ENCODE assay signal across 8 cellular contexts in the genomic region with DNA sequence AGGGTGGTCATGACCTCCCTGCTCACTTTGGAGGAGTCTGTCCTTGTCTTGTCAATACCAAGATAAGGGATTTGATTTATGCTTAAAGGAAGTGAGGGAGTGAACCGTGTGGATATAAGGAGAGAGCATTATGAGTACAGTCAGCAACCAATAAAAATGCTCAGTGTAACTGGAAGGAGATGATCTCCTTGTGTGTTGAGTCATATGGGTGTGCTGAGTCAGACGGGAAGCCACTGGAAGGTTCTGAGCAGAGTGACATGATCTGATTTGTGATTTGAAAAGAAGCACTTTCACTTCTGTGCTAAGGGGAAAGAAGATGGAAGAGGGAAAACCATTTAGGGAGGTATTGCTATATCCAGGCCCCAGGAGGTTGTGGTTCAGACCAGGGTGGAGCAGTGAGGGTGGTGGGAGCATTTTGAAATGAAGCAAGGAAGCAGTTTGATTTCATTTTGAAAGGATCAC. TPM values are rescaled to one million over a fixed set of nuclear protein-coding genes. Genes with fewer than 3 reads are reported as not detected.
DNase-seq lines count a peak whose midpoint lies in the region; ATAC-seq, FAIRE-seq and TF ChIP-seq lines count a peak whose summit lies in the region.

No MANE protein-coding gene starts in this region.

- TF ChIP-seq CTCF in GM20000 (IDR thresholded peaks at IDR 0.05; ENCODE audit: extremely low read depth, missing control alignments), result no peak
- no peak for TF ChIP-seq CTCF in K562 (IDR thresholded peaks at IDR 0.05 in 2 of 3, conservative IDR thresholded peaks at IDR 0.05 in 1 of 3; ENCODE audit: insufficient read depth in 2 of 3, low read depth in 1 of 3, low read length in 3 of 3)
- TF ChIP-seq CTCF in transverse colon (IDR thresholded peaks at IDR 0.05), result no peak

- peaks cover 18% of the 10 kb centered on the region for H3K4me1 ChIP-seq in ACC112 (ENCODE audit: control insufficient read depth, insufficient read depth, low read length, unreplicated experiment)
- peaks cover 16 to 20% of the 10 kb centered on the region in 2 experiments; a peak in 4 of 5 replicates for H3K4me1 ChIP-seq in K562 (replicated peaks in 1 of 2; ENCODE audit: control insufficient read depth in 2 of 2, insufficient read depth in 2 of 2, low read length in 2 of 2)
- no peaks in the 10 kb centered on the region for H3K4me1 ChIP-seq in mesendoderm (ENCODE audit: control insufficient read depth, low read depth, low read length)
- H3K4me1 ChIP-seq in transverse colon, result peaks cover 13 to 49% (median 34%) of the 10 kb centered on the region in 4 donors

- H3K9ac ChIP-seq in K562 (ENCODE audit: insufficient read depth in 1 of 2, low read depth in 2 of 2, low read length in 2 of 2), result peak overlapping the region; percentile 16 to 48; a peak in 3 of 4 replicates
- H3K9ac ChIP-seq in mesendoderm (ENCODE audit: low read length), result no peak overlapping the region

- POLR2A ChIA-PET in K562 (lab: Yijun Ruan, JAX), result no interaction called here

- in situ Hi-C loops in K562 (cut with MboI) (no loop called here), transverse colon (cut with MboI; ENCODE audit: low pct_ligation_motif_present in 1 of 4, low pct_unique_long_range_greater_than_20kb in 1 of 4, low sequenced_read_pairs in 3 of 4) (no loop called here)

- peak; percentile 43 for DNase-seq in GM20000 (ENCODE audit: low spot score)
- peak; percentile 99 for DNase-seq in RKO (ENCODE audit: low spot score)
- DNase-seq in K562 (ENCODE audit: extremely low read depth in 1 of 4, low spot score in 3 of 4), result peak; percentile 20 to 82 (median 53)
- peak; percentile 26 for DNase-seq in mesendoderm
- peak; percentile 73 for DNase-seq in transverse colon
- DNase-seq in SK-N-DZ (ENCODE audit: low spot score), result no peak
- no peak for DNase-seq in COLO668 (lab: John Stamatoyannopoulos, UW; ENCODE audit: unreplicated experiment)

- H2BK120ac ChIP-seq in mesendoderm (ENCODE audit: low read depth, low read length), result no peak overlapping the region

- no peak overlapping the region for H3K23ac ChIP-seq in mesendoderm (ENCODE audit: low read length)

- no peak overlapping the region for H3K18ac ChIP-seq in mesendoderm (ENCODE audit: low read length)

- ATAC-seq in K562, result peak; percentile 65

- no peak overlapping the region for H4K5ac ChIP-seq in mesendoderm (ENCODE audit: low read length)

- H3K79me1 ChIP-seq in mesendoderm (ENCODE audit: low read length), result peaks cover 6% of the 10 kb centered on the region

- intact Hi-C loops in K562 (cut with micrococcal nuclease), result no loop called here
- intact Hi-C loops in transverse colon (cut with DNase I; ENCODE audit: low total_unique reads), result no loop called here

- CTCF ChIA-PET in K562 (lab: Yijun Ruan, JAX; ENCODE audit: low intra/inter-chr PET ratio), result no interaction called here

- peak overlapping the region; percentile 62 for H3K4me3 ChIP-seq in ACC112 (ENCODE audit: low read depth, low read length)
- H3K4me3 ChIP-seq in K562, result 0 out of 2 replicates have a peak overlapping the region, but pooled peaks have one; percentile 2
- H3K4me3 ChIP-seq in mesendoderm (ENCODE audit: low read length), result no peak overlapping the region
- peak overlapping the region in 1 of 4 donors; percentile 6 for H3K4me3 ChIP-seq in transverse colon

- peak; percentile 91 for FAIRE-seq in K562 (lab: Jason Lieb, UNC)

- TF ChIP-seq RAD21 in K562 (CRISPR knock-in tag; conservative IDR thresholded peaks at IDR 0.05 in 1 of 2, IDR thresholded peaks at IDR 0.05 in 1 of 2), result no peak

- WGBS in K562 (ENCODE audit: insufficient coverage, low coverage, missing lambda C conversion rate), result 0% methylated on average over 2 of the region's 2 CpGs
- WGBS in mesendoderm (ENCODE audit: extremely low coverage, insufficient coverage, low lambda C conversion rate), result no CpG with 5 or more reads among the region's 2 CpGs
- 0 to 3% methylated on average over 2 of the region's 2 CpGs for WGBS in transverse colon (ENCODE audit: low coverage in 1 of 2), 2 donors

- no peaks in the 10 kb centered on the region for H4K20me1 ChIP-seq in K562 (replicated peaks; ENCODE audit: control insufficient read depth, insufficient read depth, low read length)

- BruUV-seq in K562 (replicated peaks; lab: Mats Ljungman, UMichigan), result no TSS peak

- no peaks in the 10 kb centered on the region for H3K9me1 ChIP-seq in K562 (ENCODE audit: control insufficient read depth, insufficient read depth, low read length)

- H3K9me3 ChIP-seq in K562 (replicated peaks; ENCODE audit: control insufficient read depth, insufficient read depth, low read depth, low read length), result no peaks in the 10 kb centered on the region
- H3K9me3 ChIP-seq in transverse colon, result no peaks in the 10 kb centered on the region

- H2BK15ac ChIP-seq in mesendoderm (replicated peaks; ENCODE audit: low read depth), result no peak overlapping the region

- no peak overlapping the region for H3K56ac ChIP-seq in mesendoderm (ENCODE audit: low read length)

- H3K36me3 ChIP-seq in ACC112 (ENCODE audit: insufficient read depth, low read length) (0 out of 2 replicates have a peak, but pooled peaks cover 6% of the 10 kb centered on the region), K562 (ENCODE audit: control insufficient read depth, insufficient read depth, low read length) (peaks cover 14% of the 10 kb centered on the region), mesendoderm (ENCODE audit: control insufficient read depth, insufficient read depth, low read length) (no peaks in the 10 kb centered on the region), transverse colon (no peaks in the 10 kb centered on the region)

- H4K8ac ChIP-seq in mesendoderm (ENCODE audit: low read depth, low read length), result no peak overlapping the region

- TF ChIP-seq EP300 in K562 (IDR thresholded peaks at IDR 0.05; ENCODE audit: low read length) (peak; percentile 75), transverse colon (IDR thresholded peaks at IDR 0.05; ENCODE audit: low read depth) (no peak)

- peak overlapping the region; percentile 81 for H3K27ac ChIP-seq in ACC112 (ENCODE audit: low read depth, low read length)
- peak overlapping the region; percentile 76 for H3K27ac ChIP-seq in K562 (ENCODE audit: extremely low read depth, low read depth, low read length)
- no peak overlapping the region for H3K27ac ChIP-seq in mesendoderm (ENCODE audit: low read depth, low read length)
- peak overlapping the region; percentile 68 to 100 (median 89) for H3K27ac ChIP-seq in transverse colon

- H3K79me2 ChIP-seq in ACC112 (ENCODE audit: control insufficient read depth, insufficient read depth, low read length, unreplicated experiment), result peaks cover 24% of the 10 kb centered on the region
- peaks cover 24% of the 10 kb centered on the region for H3K79me2 ChIP-seq in K562 (ENCODE audit: control insufficient read depth, insufficient read depth, low read length)
- H3K79me2 ChIP-seq in mesendoderm (ENCODE audit: control insufficient read depth, insufficient read depth, low read length), result peaks cover 13% of the 10 kb centered on the region

- H2AK5ac ChIP-seq in mesendoderm (ENCODE audit: low read length), result no peak overlapping the region

- H3K4ac ChIP-seq in mesendoderm (ENCODE audit: low read depth, low read length), result no peak overlapping the region

- TF ChIP-seq POLR2A in K562 (conservative IDR thresholded peaks at IDR 0.05), result no peak; the same call in 1 of the 2 replicates
- peak; percentile 65 for TF ChIP-seq POLR2A in transverse colon (IDR thresholded peaks at IDR 0.05)

- H3K4me2 ChIP-seq in K562 (ENCODE audit: insufficient read depth, low read length), result peak overlapping the region; percentile 71
- no peak overlapping the region for H3K4me2 ChIP-seq in mesendoderm (ENCODE audit: low read length)

- H3K27me3 ChIP-seq in ACC112 (ENCODE audit: insufficient read depth, low read length), result no peaks in the 10 kb centered on the region
- H3K27me3 ChIP-seq in K562 (ENCODE audit: control insufficient read depth in 2 of 2, insufficient read depth in 2 of 2, low read length in 2 of 2), result peaks cover 0 to 3% of the 10 kb centered on the region in 2 experiments; a peak in 2 of 5 replicates
- H3K27me3 ChIP-seq in mesendoderm (ENCODE audit: insufficient read depth, low read length, poor library complexity), result no peaks in the 10 kb centered on the region
- no peaks in the 10 kb centered on the region for H3K27me3 ChIP-seq in transverse colon

- H2AFZ ChIP-seq in ACC112 (ENCODE audit: low read length, unreplicated experiment) (peak overlapping the region; percentile 26), K562 (ENCODE audit: low read depth, low read length) (peak overlapping the region; percentile 76)

- H2BK5ac ChIP-seq in mesendoderm (ENCODE audit: low read length), result no peak overlapping the region

RNA-seq across cellular contexts. Expression of gene BCL10, which starts 2.5 kb away (rescaled TPM):
- 15.5 and 25.6 TPM in 2 replicates for total RNA-seq in K562 (2011; cell fraction: chromatin; rRNA removed; ENCODE audit: low replicate concordance)
- 14.5 and 15.4 TPM in 2 replicates for total RNA-seq in K562 (2011; cell fraction: nucleolus; rRNA removed)
- 19.9 and 25.6 TPM in 2 replicates for total RNA-seq in K562 (2011; cell fraction: nucleoplasm; rRNA removed)
- total RNA-seq in K562 (2014; rRNA removed) (10.0 and 11.1 TPM in 2 replicates), K562 (2014; rRNA removed; fragmentation: Illumina TruSeq; extraction: Trizol) (19.4 and 20.4 TPM in 2 replicates), K562 (2015; rRNA removed; fragmentation: Illumina TruSeq; extraction: Trizol) (16.4 and 18.6 TPM in 2 replicates), K562 (2021) (18.6 and 19.4 TPM in 2 replicates), transverse colon (10 to 100 TPM; 34.2 to 65.5 (median 56.5) TPM)
- polyA plus RNA-seq in K562 (2011; rRNA removed) (6.5 and 8.7 TPM in 2 replicates), K562 (2014; fragmentation: Illumina TruSeq; extraction: Trizol) (11.8 and 14.7 TPM in 2 replicates), K562 (2014; fragmentation: Nextera tagmentation; extraction: Ambion mirVana) (10 to 100 TPM; 10.6 to 12.3 TPM), K562 (2014; rRNA removed) (7.8 and 8.0 TPM in 2 replicates)
- polyA plus RNA-seq in K562 (2011; cell fraction: cytosol; rRNA removed), result 4.9 and 5.4 TPM in 2 replicates
- polyA plus RNA-seq in K562 (2011; cell fraction: nucleus; rRNA removed), result 4.2 and 4.4 TPM in 2 replicates
- polyA plus RNA-seq in K562 (2012), result 8.6 and 11.1 TPM in 2 replicates
- polyA minus RNA-seq in K562 (2011; rRNA and poly(A)+ RNA removed), result 14.0 and 16.5 TPM in 2 replicates
- polyA minus RNA-seq in K562 (2011; cell fraction: cytosol; rRNA and poly(A)+ RNA removed), result 4.9 and 9.2 TPM in 2 replicates
- 19.5 and 31.8 TPM in 2 replicates for polyA minus RNA-seq in K562 (2011; cell fraction: nucleus; rRNA and poly(A)+ RNA removed)
- polyA plus RNA-seq in mesendoderm (2013, experiment 1 of 2), result 11.1 TPM
- polyA plus RNA-seq in mesendoderm (2013, experiment 2 of 2), result 12.0 TPM
- polyA plus RNA-seq in SK-N-DZ (2014; cell fraction: cytosol; rRNA removed), result 5.9 and 8.4 TPM in 2 replicates
- 6.0 and 6.6 TPM in 2 replicates for polyA plus RNA-seq in SK-N-DZ (2014; cell fraction: nucleus; rRNA removed)

RNA-seq across cellular contexts. Expression of gene C1orf52, which starts 19.4 kb away (rescaled TPM):
- 24.3 and 26.2 TPM in 2 replicates for total RNA-seq in K562 (2011; cell fraction: chromatin; rRNA removed; ENCODE audit: low replicate concordance)
- total RNA-seq in K562 (2011; cell fraction: nucleolus; rRNA removed), result 10.3 and 16.3 TPM in 2 replicates
- total RNA-seq in K562 (2011; cell fraction: nucleoplasm; rRNA removed), result 15.6 and 17.2 TPM in 2 replicates
- total RNA-seq in K562 (2014; rRNA removed), result 36.1 and 58.6 TPM in 2 replicates
- total RNA-seq in K562 (2014; rRNA removed; fragmentation: Illumina TruSeq; extraction: Trizol), result 30.1 and 31.6 TPM in 2 replicates
- total RNA-seq in K562 (2015; rRNA removed; fragmentation: Illumina TruSeq; extraction: Trizol), result 33.2 and 34.7 TPM in 2 replicates
- 33.0 and 34.8 TPM in 2 replicates for total RNA-seq in K562 (2021)
- polyA plus RNA-seq in K562 (2011; rRNA removed), result 36.0 and 38.5 TPM in 2 replicates
- polyA plus RNA-seq in K562 (2011; cell fraction: cytosol; rRNA removed), result 22.8 and 39.6 TPM in 2 replicates
- 40.2 and 52.5 TPM in 2 replicates for polyA plus RNA-seq in K562 (2011; cell fraction: nucleus; rRNA removed)
- polyA plus RNA-seq in K562 (2012), result 32.5 and 34.3 TPM in 2 replicates
- polyA plus RNA-seq in K562 (2014; fragmentation: Illumina TruSeq; extraction: Trizol), result 24.7 and 38.7 TPM in 2 replicates
- polyA plus RNA-seq in K562 (2014; fragmentation: Nextera tagmentation; extraction: Ambion mirVana), result 10 to 100 TPM; 17.0 to 22.5 TPM
- polyA plus RNA-seq in K562 (2014; rRNA removed), result 33.5 and 41.7 TPM in 2 replicates
- polyA minus RNA-seq in K562 (2011; rRNA and poly(A)+ RNA removed), result 12.1 and 14.3 TPM in 2 replicates
- 19.7 and 21.9 TPM in 2 replicates for polyA minus RNA-seq in K562 (2011; cell fraction: cytosol; rRNA and poly(A)+ RNA removed)
- 13.2 and 14.4 TPM in 2 replicates for polyA minus RNA-seq in K562 (2011; cell fraction: nucleus; rRNA and poly(A)+ RNA removed)
- polyA plus RNA-seq in mesendoderm (2013, experiment 1 of 2), result 41.1 TPM
- polyA plus RNA-seq in mesendoderm (2013, experiment 2 of 2), result 40.5 TPM
- 10 to 100 TPM in 3 of 4 donors, 1 to 10 TPM in 1; 7.4 to 42.6 (median 14.9) TPM for total RNA-seq in transverse colon
- polyA plus RNA-seq in SK-N-DZ (2014; cell fraction: cytosol; rRNA removed), result 20.2 and 36.2 TPM in 2 replicates
- polyA plus RNA-seq in SK-N-DZ (2014; cell fraction: nucleus; rRNA removed), result 33.1 and 35.7 TPM in 2 replicates

Comparison
In these comparisons a context has a peak if more than half of its experiments do, and no peak if none do; other contexts are left out.
1. DNase-seq: peak in GM20000 (single experiment), RKO (single experiment), K562 (4 of 4), mesendoderm (single experiment) and transverse colon (single experiment); none in SK-N-DZ (single experiment) and COLO668 (single experiment).